ENCODE assay signal across 8 cellular contexts in genomic region chr1:235093013-235093618, GRCh38. TPM values are rescaled to one million over a fixed set of nuclear protein-coding genes. Genes with fewer than 3 reads are reported as not detected.
A peak's percentile ranks its signal among the peaks of the same experiment; 100 is the strongest.
DNase-seq lines count a peak whose midpoint lies in the region; ATAC-seq and TF ChIP-seq lines count a peak whose summit lies in the region.

No MANE protein-coding gene starts in this region.

- in situ Hi-C loops in G401 (cut with HindIII; ENCODE audit: low sequenced_read_pairs) = loop anchor here (25.0 kb wide), 2 partner anchors 131 to 481 kb away; partner anchors contain the start of gene IRF2BP2

- WGBS in right lobe of liver (ENCODE audit: insufficient coverage, low coverage, low lambda C conversion rate, missing lambda C conversion rate) = 48% methylated on average over 9 of the region's 23 CpGs
- 36 to 43% methylated on average over 12 to 23 of the region's 23 CpGs for WGBS in tibial nerve, 2 donors

- intact Hi-C loops in right lobe of liver (cut with DNase I) = loop anchor here in 1 of 2 donors (5.0 kb wide), 1 partner anchor 606 kb away; no protein-coding TSS in a partner anchor

- H3K36me3 ChIP-seq in right lobe of liver (no peaks in the 10 kb centered on the region), tibial nerve (no peaks in the 10 kb centered on the region)

- ATAC-seq in right lobe of liver = peak; percentile 67 to 85 (median 77)
- no peak for ATAC-seq in GM18858 (IDR thresholded peaks at IDR 0.05; ENCODE audit: unreplicated experiment)

- peak in 1 of 2 donors; percentile 26 for TF ChIP-seq EP300 in tibial nerve (IDR thresholded peaks at IDR 0.05)

- H3K4me3 ChIP-seq in NB4 (ENCODE audit: low read depth, low read length) (no peak overlapping the region), right lobe of liver (no peak overlapping the region), tibial nerve (peak overlapping the region in 3 of 4 donors; percentile 5 to 32 (median 32))

- TF ChIP-seq CTCF in NB4 (IDR thresholded peaks at IDR 0.05; ENCODE audit: low read depth, low read length) (peak; percentile 11), right lobe of liver (IDR thresholded peaks at IDR 0.05) (no peak), tibial nerve (IDR thresholded peaks at IDR 0.05) (no peak)

- peak; percentile 81 for DNase-seq in G401 (ENCODE audit: low spot score)
- DNase-seq in NB4 (ENCODE audit: low read depth) = peak; percentile 70
- DNase-seq in cerebellum (ENCODE audit: low spot score) = peak; percentile 58
- DNase-seq in right lobe of liver = peak in 1 of 3 donors; percentile 57
- no peak for DNase-seq in tibial nerve (ENCODE audit: low spot score in 2 of 2)
- DNase-seq in NCI-H2029 treated with DMSO at 0.1 percent for 48 hours (lab: John Stamatoyannopoulos, UW) = no peak
- no peak for DNase-seq in DMS153 (lab: John Stamatoyannopoulos, UW)

- peaks cover 0 to 7% (median 3%) of the 10 kb centered on the region in 4 donors for H3K4me1 ChIP-seq in right lobe of liver
- peaks cover 0 to 55% (median 9%) of the 10 kb centered on the region in 4 donors for H3K4me1 ChIP-seq in tibial nerve

- H3K9me3 ChIP-seq in right lobe of liver (no peaks in the 10 kb centered on the region), tibial nerve (no peaks in the 10 kb centered on the region)

- no peak overlapping the region for H3K27ac ChIP-seq in right lobe of liver
- peak overlapping the region; percentile 1 to 87 (median 42) for H3K27ac ChIP-seq in tibial nerve

- H3K27me3 ChIP-seq in right lobe of liver = no peaks in the 10 kb centered on the region
- H3K27me3 ChIP-seq in tibial nerve = no peaks in the 10 kb centered on the region

- TF ChIP-seq POLR2A in NB4 (IDR thresholded peaks at IDR 0.05; ENCODE audit: extremely low read depth, insufficient read length) (no peak), right lobe of liver (IDR thresholded peaks at IDR 0.05) (no peak), tibial nerve (IDR thresholded peaks at IDR 0.05) (no peak)

RNA-seq across cellular contexts. Expression of gene TOMM20, which starts 35.5 kb away (rescaled TPM):
- total RNA-seq in G401 (2014; rRNA removed; shearing (Covaris generic)) = 138 and 157 TPM in 2 replicates
- total RNA-seq in cerebellum (84.5 TPM), right lobe of liver (10 to 100 TPM; 33.0 to 59.2 (median 42.7) TPM), tibial nerve (100 to 1,000 TPM in 1 of 4 donors, 10 to 100 TPM in 3; 57.6 to 105 (median 83.1) TPM)

Comparison
In these comparisons a context has a peak if more than half of its experiments do, and no peak if none do; other contexts are left out.
1. DNase-seq: peak in G401 (single experiment), NB4 (single experiment) and cerebellum (single experiment); none in tibial nerve (0 of 2), NCI-H2029 treated with DMSO at 0.1 percent for 48 hours (single experiment) and DMS153 (single experiment).
2. H3K4me3 ChIP-seq: peak in tibial nerve (3 of 4); none in NB4 (single experiment) and right lobe of liver (0 of 3).
3. H3K27ac ChIP-seq: peak in tibial nerve (4 of 4); none in right lobe of liver (0 of 3).